Comparison of ENCODE assay signal across 8 cellular contexts in the genomic region with DNA sequence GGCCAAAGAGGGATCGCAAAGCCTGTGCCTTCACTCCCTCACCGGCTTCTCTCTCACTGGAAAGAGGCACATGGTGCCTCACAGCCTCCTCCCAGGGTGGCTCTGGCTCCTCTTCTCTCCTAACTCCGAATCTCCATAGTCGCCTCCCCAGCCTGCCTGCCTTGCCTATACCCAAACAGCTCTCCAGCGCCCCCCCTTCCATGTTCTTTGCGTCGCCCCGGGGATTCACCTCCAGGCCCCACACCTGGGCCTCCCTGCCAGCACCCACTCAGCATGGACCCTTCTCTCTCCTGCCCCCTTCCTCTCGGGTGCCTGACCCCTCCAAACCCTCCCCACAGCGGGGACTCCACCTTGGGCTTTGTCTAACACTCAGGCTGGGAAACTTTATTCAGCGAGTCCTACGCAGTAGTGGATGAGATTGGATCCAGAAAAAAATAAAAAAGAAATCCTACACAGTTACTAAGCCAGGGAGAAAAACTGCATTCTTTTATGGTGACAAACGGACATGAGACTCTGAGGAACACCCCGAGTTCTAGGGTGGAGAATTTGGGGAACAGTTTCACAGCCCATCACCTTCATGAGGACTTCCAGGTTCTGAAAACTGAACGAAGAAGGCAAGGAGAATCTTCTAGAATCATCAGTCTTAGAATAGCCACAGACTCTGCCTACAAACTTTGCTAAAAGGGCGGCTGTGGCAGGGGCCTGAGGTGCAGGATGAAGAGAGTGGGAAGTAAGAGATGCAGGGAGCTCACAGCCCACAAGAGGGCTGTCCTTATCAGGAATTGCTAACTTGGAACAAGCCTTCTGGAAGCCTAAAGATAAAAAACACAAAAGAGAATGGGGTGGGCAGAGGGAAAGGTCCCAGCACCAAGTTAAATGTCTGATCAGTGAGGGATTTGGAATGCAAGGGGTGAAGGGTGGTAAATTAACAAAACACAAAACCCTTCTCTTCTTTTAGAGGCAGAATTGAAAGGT. TPM values are rescaled to one million over a fixed set of nuclear protein-coding genes. Genes with fewer than 3 reads are reported as not detected.
DNase-seq lines count a peak whose midpoint lies in the region; ATAC-seq and TF ChIP-seq lines count a peak whose summit lies in the region.

No MANE protein-coding gene starts in this region.

- H3K9ac ChIP-seq in neural progenitor cell (no peak overlapping the region), Karpas-422 (ENCODE audit: low read length) (no peak overlapping the region)

- no peak for ATAC-seq in HG03159 (IDR thresholded peaks at IDR 0.05; ENCODE audit: unreplicated experiment)

- DNase-seq in CD14-positive monocyte (ENCODE audit: low spot score) (no peak), M059J (ENCODE audit: low read depth) (peak; percentile 25), dedifferentiated amniotic fluid mesenchymal stem cell (ENCODE audit: extremely low spot score) (peak; percentile 41), neural progenitor cell (ENCODE audit: low spot score) (peak; percentile 59), Karpas-422 (no peak), MG63 (no peak), NCI-H1417 (lab: John Stamatoyannopoulos, UW) (no peak)

- H3K27ac ChIP-seq in neural progenitor cell (no peak overlapping the region), Karpas-422 (ENCODE audit: low read length) (no peak overlapping the region)

- H3K9me3 ChIP-seq in neural progenitor cell (ENCODE audit: low read depth) (no peaks in the 10 kb centered on the region), Karpas-422 (ENCODE audit: low read length) (no peaks in the 10 kb centered on the region), MG63 (no peaks in the 10 kb centered on the region)

- H3K4me3 ChIP-seq in neural progenitor cell (no peak overlapping the region), Karpas-422 (ENCODE audit: low read length) (no peak overlapping the region), MG63 (no peak overlapping the region)

- intact Hi-C loops in CD14-positive monocyte (cut with micrococcal nuclease): no loop called here

- H3K36me3 Mint-ChIP-seq in CD14-positive monocyte: peaks cover 59 to 77% of the 10 kb centered on the region in 2 donors
- peaks cover 9% of the 10 kb centered on the region for H3K36me3 Mint-ChIP-seq in neural progenitor cell

- peaks cover 10% of the 10 kb centered on the region for H3K4me1 ChIP-seq in neural progenitor cell
- H3K4me1 ChIP-seq in Karpas-422 (ENCODE audit: low read length): peaks cover 17% of the 10 kb centered on the region

- H3K4me2 ChIP-seq in neural progenitor cell: no peak overlapping the region
- no peak overlapping the region for H3K4me2 ChIP-seq in Karpas-422 (ENCODE audit: low read depth, low read length, poor library complexity, severe bottlenecking)

- H3K27me3 Mint-ChIP-seq in CD14-positive monocyte (ENCODE audit: low read depth in 3 of 3): peaks cover 0 to 4% (median 0%) of the 10 kb centered on the region in 3 donors
- H3K27me3 Mint-ChIP-seq in neural progenitor cell (ENCODE audit: insufficient read depth, low read depth): no peaks in the 10 kb centered on the region

- H4K20me1 ChIP-seq in neural progenitor cell (ENCODE audit: low read depth) (peaks cover 14% of the 10 kb centered on the region), Karpas-422 (ENCODE audit: insufficient read depth, low read depth, low read length) (no peaks in the 10 kb centered on the region)

- H3K4me3 Mint-ChIP-seq in CD14-positive monocyte (no peak overlapping the region), neural progenitor cell (no peak overlapping the region)

- H3K27me3 ChIP-seq in neural progenitor cell (peaks cover 10% of the 10 kb centered on the region), Karpas-422 (ENCODE audit: low read length) (no peaks in the 10 kb centered on the region), MG63 (no peaks in the 10 kb centered on the region)

- peaks cover 0 to 3% (median 0%) of the 10 kb centered on the region in 7 donors for H3K9me3 Mint-ChIP-seq in CD14-positive monocyte
- no peaks in the 10 kb centered on the region for H3K9me3 Mint-ChIP-seq in neural progenitor cell

- peaks cover 4% of the 10 kb centered on the region for H3F3A ChIP-seq in neural progenitor cell (ENCODE audit: low read depth)

- no peaks in the 10 kb centered on the region for H3K9me2 ChIP-seq in Karpas-422 (replicated peaks; ENCODE audit: insufficient read depth, low read length)

- TF ChIP-seq CTCF in CD14-positive monocyte (IDR thresholded peaks at IDR 0.05) (peak; percentile 50), neural progenitor cell (IDR thresholded peaks at IDR 0.05) (peak; percentile 54)

- peaks cover 70% of the 10 kb centered on the region for H3K4me1 Mint-ChIP-seq in CD14-positive monocyte
- H3K4me1 Mint-ChIP-seq in neural progenitor cell: peaks cover 29% of the 10 kb centered on the region

- H3K79me2 ChIP-seq in neural progenitor cell (ENCODE audit: low read depth): no peaks in the 10 kb centered on the region
- peaks cover 21% of the 10 kb centered on the region for H3K79me2 ChIP-seq in Karpas-422 (ENCODE audit: low read length)

- H3K36me3 ChIP-seq in neural progenitor cell (no peaks in the 10 kb centered on the region), Karpas-422 (ENCODE audit: insufficient read depth, low read length) (no peaks in the 10 kb centered on the region), MG63 (peaks cover 20% of the 10 kb centered on the region)

- H2AFZ ChIP-seq in neural progenitor cell (replicated peaks): no peak overlapping the region
- H2AFZ ChIP-seq in Karpas-422 (ENCODE audit: low read length): no peak overlapping the region

- peak overlapping the region in 4 of 7 donors; percentile 52 to 70 (median 70) for H3K27ac Mint-ChIP-seq in CD14-positive monocyte
- no peak overlapping the region for H3K27ac Mint-ChIP-seq in neural progenitor cell

RNA-seq across cellular contexts. Expression of a gene that starts 5.3 kb away (rescaled TPM):
- 10 to 100 TPM; 28.8 to 37.2 TPM for polyA plus RNA-seq in CD14-positive monocyte
- total RNA-seq in M059J (2014; rRNA removed; shearing (Covaris generic)): 15.4 and 20.9 TPM in 2 replicates
- 18.0 and 39.0 TPM in 2 replicates for total RNA-seq in neural progenitor cell (ENCODE audit: low replicate concordance)
- total RNA-seq in Karpas-422 (2014; rRNA removed; shearing (Covaris generic); ENCODE audit: low replicate concordance): 21.1 and 47.8 TPM in 2 replicates
- 27.1 and 45.5 TPM in 2 replicates for total RNA-seq in MG63 (2014; rRNA removed; shearing (Covaris generic); ENCODE audit: low replicate concordance)

RNA-seq across cellular contexts. Expression of a gene that starts 35.3 kb away (rescaled TPM):
- 1 to 10 TPM; 9.0 to 9.5 TPM for polyA plus RNA-seq in CD14-positive monocyte
- 11.5 and 17.6 TPM in 2 replicates for total RNA-seq in M059J (2014; rRNA removed; shearing (Covaris generic))
- total RNA-seq in neural progenitor cell (ENCODE audit: low replicate concordance): 53.9 and 74.0 TPM in 2 replicates
- total RNA-seq in Karpas-422 (2014; rRNA removed; shearing (Covaris generic); ENCODE audit: low replicate concordance): 38.1 and 72.9 TPM in 2 replicates
- 26.6 and 35.8 TPM in 2 replicates for total RNA-seq in MG63 (2014; rRNA removed; shearing (Covaris generic); ENCODE audit: low replicate concordance)

Comparison
In these comparisons a context has a peak if more than half of its experiments do, and no peak if none do; other contexts are left out.
1. DNase-seq: peak in M059J (single experiment), dedifferentiated amniotic fluid mesenchymal stem cell (single experiment) and neural progenitor cell (single experiment); none in CD14-positive monocyte (single experiment), Karpas-422 (single experiment), MG63 (single experiment) and NCI-H1417 (0 of 3).